ENCODE assay signal across 29 cellular contexts in genomic region chr19:47492571-47493377, GRCh38. TPM values are rescaled to one million over a fixed set of nuclear protein-coding genes. Genes with fewer than 3 reads are reported as not detected.
DNase-seq lines count a peak whose midpoint lies in the region; ATAC-seq and TF ChIP-seq lines count a peak whose summit lies in the region.
"Had no signal": no experiment of that assay in that cellular context is flagged by ENCODE, and none has a peak within 500 bp of the region (broad histone marks: within the 10 kb centered on the region; RNA-seq: fewer than 3 reads in every experiment).

No MANE protein-coding gene starts in this region.

- H3K4me1 Mint-ChIP-seq in WTC11 = peaks cover 5% of the 10 kb centered on the region; the same call in 1 of the 2 replicates
- H3K4me1 Mint-ChIP-seq in stimulated activated memory B cell treated with anti-CD40 and anti-IgM and Interleukin-4, amounts not matched to agents 10 μg/mL and 1 μg/mL and 100 μg/mL, for 72 hours = peaks cover 3% of the 10 kb centered on the region
- H3K4me1 Mint-ChIP-seq: mesothelial cell of epicardium had no signal

- H3K27me3 ChIP-seq in left ventricle myocardium inferior (ENCODE audit: low read depth) = no peaks in the 10 kb centered on the region
- no peaks in the 10 kb centered on the region for H3K27me3 ChIP-seq in brain microvascular endothelial cell (replicated peaks)
- H3K27me3 ChIP-seq: BE2C, cardiac muscle cell, gastroesophageal sphincter, transverse colon had no signal

- H3K4me3 ChIP-seq in left ventricle myocardium inferior (no peak overlapping the region), brain microvascular endothelial cell (ENCODE audit: low read depth, low read length) (no peak overlapping the region)
- H3K4me3 ChIP-seq: cardiac muscle cell, gastroesophageal sphincter, SK-N-MC, transverse colon had no signal

- TF ChIP-seq CTCF in left ventricle myocardium inferior (IDR thresholded peaks at IDR 0.05; ENCODE audit: borderline replicate concordance) (no peak), WTC11 (IDR thresholded peaks at IDR 0.05) (no peak), brain microvascular endothelial cell (IDR thresholded peaks at IDR 0.05; ENCODE audit: low read depth, low read length, missing control alignments) (no peak)

- H3K4me3 Mint-ChIP-seq in WTC11 = no peak overlapping the region
- no peak overlapping the region for H3K4me3 Mint-ChIP-seq in stimulated activated memory B cell treated with anti-CD40 and anti-IgM and Interleukin-4, amounts not matched to agents 10 μg/mL and 1 μg/mL and 100 μg/mL, for 72 hours
- H3K4me3 Mint-ChIP-seq: activated naive CD4-positive, alpha-beta T cell treated with anti-CD3 and anti-CD28 coated beads, Interleukin-2, amount 10 ng/mL, durations not matched to agents 7 days and 5 days; activated T-cell treated with anti-CD3 and anti-CD28 coated beads, Interleukin-2, amount 50 U/mL, for 72 hours; mesothelial cell of epicardium; naive B cell had no signal

- H3K36me3 ChIP-seq in left ventricle myocardium inferior = peaks cover 65% of the 10 kb centered on the region
- peaks cover 31% of the 10 kb centered on the region for H3K36me3 ChIP-seq in brain microvascular endothelial cell (replicated peaks)

- H3K9me3 Mint-ChIP-seq in WTC11 = no peaks in the 10 kb centered on the region
- H3K9me3 Mint-ChIP-seq in stimulated activated memory B cell treated with anti-CD40 and anti-IgM and Interleukin-4, amounts not matched to agents 10 μg/mL and 1 μg/mL and 100 μg/mL, for 72 hours = no peaks in the 10 kb centered on the region
- H3K9me3 Mint-ChIP-seq: activated naive CD4-positive, alpha-beta T cell treated with anti-CD3 and anti-CD28 coated beads, Interleukin-2, amount 10 ng/mL, durations not matched to agents 7 days and 5 days; activated T-cell treated with anti-CD3 and anti-CD28 coated beads, Interleukin-2, amount 50 U/mL, for 72 hours; mesothelial cell of epicardium; naive B cell had no signal

- H3K27ac ChIP-seq in left ventricle myocardium inferior (replicated peaks) (peak overlapping the region; percentile 75), brain microvascular endothelial cell (no peak overlapping the region)
- H3K27ac ChIP-seq: cardiac muscle cell, gastroesophageal sphincter, SK-N-MC, transverse colon had no signal

- H3K36me3 Mint-ChIP-seq in WTC11 = peaks cover 5% of the 10 kb centered on the region; the same call in 1 of the 2 replicates
- peaks cover 23% of the 10 kb centered on the region for H3K36me3 Mint-ChIP-seq in stimulated activated memory B cell treated with anti-CD40 and anti-IgM and Interleukin-4, amounts not matched to agents 10 μg/mL and 1 μg/mL and 100 μg/mL, for 72 hours

- POLR2A ChIA-PET in WTC11 (lab: Charles Lee) = no interaction called here

- CTCF ChIA-PET in WTC11 (lab: Charles Lee) = interaction anchor here (0.6 to 2.4 kb wide), 2 partner anchors 9 to 13 kb away, joined by 3 to 10 read pairs; partner anchors contain the start of gene KPTN

- in situ Hi-C loops in brain microvascular endothelial cell (cut with HindIII; ENCODE audit: low pct_ligation_motif_present, low sequenced_read_pairs) = no loop called here

- H3K27ac Mint-ChIP-seq in WTC11 = peak overlapping the region; percentile 65; the same call in 1 of the 2 replicates
- no peak overlapping the region for H3K27ac Mint-ChIP-seq in stimulated activated memory B cell treated with anti-CD40 and anti-IgM and Interleukin-4, amounts not matched to agents 10 μg/mL and 1 μg/mL and 100 μg/mL, for 72 hours
- H3K27ac Mint-ChIP-seq: activated naive CD4-positive, alpha-beta T cell treated with anti-CD3 and anti-CD28 coated beads, Interleukin-2, amount 10 ng/mL, durations not matched to agents 7 days and 5 days; mesothelial cell of epicardium had no signal

- intact Hi-C loops in left ventricle myocardium inferior (cut with micrococcal nuclease) = no loop called here
- intact Hi-C loops in left cardiac atrium (cut with DNase I) = no loop called here

- no peaks in the 10 kb centered on the region for H3K27me3 Mint-ChIP-seq in WTC11 (ENCODE audit: low read depth)
- no peaks in the 10 kb centered on the region for H3K27me3 Mint-ChIP-seq in stimulated activated memory B cell treated with anti-CD40 and anti-IgM and Interleukin-4, amounts not matched to agents 10 μg/mL and 1 μg/mL and 100 μg/mL, for 72 hours
- H3K27me3 Mint-ChIP-seq: activated naive CD4-positive, alpha-beta T cell treated with anti-CD3 and anti-CD28 coated beads, Interleukin-2, amount 10 ng/mL, durations not matched to agents 7 days and 5 days; naive B cell had no signal

- ATAC-seq in left cardiac atrium (no peak), WTC11 (peak; percentile 19; the same call in 1 of the 2 replicates), esophagus mucosa (peak; percentile 3)
- peak; percentile 2 for ATAC-seq in stimulated activated memory B cell treated with anti-CD40 and anti-IgM and Interleukin-4, amounts not matched to agents 10 μg/mL and 1 μg/mL and 100 μg/mL, for 72 hours
- ATAC-seq: activated T-cell treated with anti-CD3 and anti-CD28 coated beads, Interleukin-2, amount 50 U/mL, for 72 hours; gastroesophageal sphincter had no signal

- no peaks in the 10 kb centered on the region for H3K9me3 ChIP-seq in left ventricle myocardium inferior (replicated peaks)
- H3K9me3 ChIP-seq: BE2C, gastroesophageal sphincter, transverse colon had no signal

- DNase-seq in left ventricle myocardium inferior = no peak
- no peak for DNase-seq in left cardiac atrium
- no peak for DNase-seq in WTC11 (ENCODE audit: low spot score)
- DNase-seq in GF-D8 (lab: John Stamatoyannopoulos, UW) = no peak
- no peak for DNase-seq in brain microvascular endothelial cell
- no peak for DNase-seq in activated effector memory CD4-positive, alpha-beta T cell treated with anti-CD3 and anti-CD28 coated beads, Interleukin-2, amount 50 U/mL, for 16 hours
- DNase-seq: ACHN; activated CD4-positive, alpha-beta T cell treated with anti-CD3 and anti-CD28 coated beads for 48 hours; activated naive CD4-positive, alpha-beta T cell treated with anti-CD3 and anti-CD28 coated beads, Interleukin-2, amount 10 ng/mL, durations not matched to agents 7 days and 5 days; activated T-cell treated with anti-CD3 and anti-CD28 coated beads, Interleukin-2, amount 50 U/mL, for 72 hours; BE2C; DMS153; naive B cell; NCI-H1105; NCI-H2029; NCI-H345; retina; RPMI8226; stimulated activated CD4-positive, alpha-beta T cell treated with anti-CD3 and anti-CD28 coated beads, Interleukin-2, amount 100 ng/mL, for 24 hours; T-helper 2 cell; transverse colon had no signal

- peaks cover 47% of the 10 kb centered on the region for H3K4me1 ChIP-seq in left ventricle myocardium inferior
- H3K4me1 ChIP-seq: transverse colon had no signal

TF ChIP-seq in WTC11, 78 proteins besides CTCF, POLR2A, EP300 and RAD21:
- TF ChIP-seq PREB (CRISPR knock-in tag; IDR thresholded peaks at IDR 0.05; ENCODE audit: borderline replicate concordance) (no peak), IRF2 (CRISPR knock-in tag; IDR thresholded peaks at IDR 0.05; ENCODE audit: borderline replicate concordance, low read depth) (no peak), CREB1 (CRISPR knock-in tag; IDR thresholded peaks at IDR 0.05) (no peak), NR2C2 (CRISPR knock-in tag; IDR thresholded peaks at IDR 0.05) (no peak), ZNF423 (CRISPR knock-in tag; IDR thresholded peaks at IDR 0.05) (no peak), AR (CRISPR knock-in tag; IDR thresholded peaks at IDR 0.05) (no peak)

RNA-seq across cellular contexts. Expression of gene KPTN, which starts 8.8 kb away (rescaled TPM):
- total RNA-seq in left ventricle myocardium inferior = 10.9 TPM
- 10 to 100 TPM in 1 of 2 donors, 1 to 10 TPM in 1; 6.9 to 10.5 TPM for total RNA-seq in left cardiac atrium
- total RNA-seq in WTC11 (2021) = 24.5 to 30.2 TPM (median 29.5 TPM) in 3 replicates
- 9.8 TPM for total RNA-seq in esophagus mucosa

RNA-seq across cellular contexts. Expression of gene SLC8A2, which starts 21.1 kb away (rescaled TPM):
- 0.30 TPM for total RNA-seq in left ventricle myocardium inferior
- under 1 TPM in 1 of 2 donors, not detected in 1; 0.15 TPM for total RNA-seq in left cardiac atrium
- 6.5 to 8.5 TPM (median 6.8 TPM) in 3 replicates for total RNA-seq in WTC11 (2021)
- total RNA-seq in esophagus mucosa = 0.12 TPM
- total RNA-seq: dermis microvascular lymphatic vessel endothelial cell, osteocyte had no signal

RNA-seq across cellular contexts. Expression of gene NAPA, which starts 22.1 kb away (rescaled TPM):
- total RNA-seq in left ventricle myocardium inferior (120 TPM), left cardiac atrium (100 to 1,000 TPM in 1 of 2 donors, 10 to 100 TPM in 1; 92.7 to 113 TPM), WTC11 (2021) (58.4 to 66.8 TPM (median 61.3 TPM) in 3 replicates), esophagus mucosa (96.2 TPM)

Comparison
In these comparisons a context has a peak if more than half of its experiments do, and no peak if none do; other contexts are left out.
1. ATAC-seq: peak in WTC11 (single experiment), esophagus mucosa (single experiment) and stimulated activated memory B cell treated with anti-CD40 and anti-IgM and Interleukin-4, amounts not matched to agents 10 μg/mL and 1 μg/mL and 100 μg/mL, for 72 hours (single experiment); none in left cardiac atrium (0 of 2).